8 cellular contexts compared by ENCODE assay signal in genomic region chr11:83069441-83070043, GRCh38.
DNase-seq lines count a peak whose midpoint lies in the region; ATAC-seq and TF ChIP-seq lines count a peak whose summit lies in the region.

No MANE protein-coding gene starts in this region.

- peaks cover 7% of the 10 kb centered on the region for H3K36me3 Mint-ChIP-seq in central memory CD8-positive, alpha-beta T cell (ENCODE audit: insufficient read depth)

- no peak overlapping the region for H2AFZ ChIP-seq in KMS-11 (ENCODE audit: low read depth)

- no peak overlapping the region for H3K9ac ChIP-seq in KMS-11
- H3K9ac ChIP-seq in rectal smooth muscle tissue (ENCODE audit: low read length) = no peak overlapping the region

- H3K79me2 ChIP-seq in KMS-11 (ENCODE audit: insufficient read depth, low read depth) = peaks cover 33% of the 10 kb centered on the region

- TF ChIP-seq CTCF in KMS-11 (conservative IDR thresholded peaks at IDR 0.05; ENCODE audit: low read depth, low read length) = no peak

- H3K27ac ChIP-seq in KMS-11 (no peak overlapping the region), rectal smooth muscle tissue (ENCODE audit: low read depth, low read length) (no peak overlapping the region)

- H3K36me3 ChIP-seq in KMS-11 (ENCODE audit: insufficient read depth) = peaks cover 6% of the 10 kb centered on the region; the same call in 1 of the 2 replicates
- H3K36me3 ChIP-seq in rectal smooth muscle tissue (ENCODE audit: control insufficient read depth, insufficient read depth, low read length) = peaks cover 2% of the 10 kb centered on the region

- H3K9me3 Mint-ChIP-seq in central memory CD8-positive, alpha-beta T cell = no peaks in the 10 kb centered on the region

- ATAC-seq in central memory CD8-positive, alpha-beta T cell (replicated peaks; ENCODE audit: extremely low read depth, poor library complexity, severe bottlenecking) = no peak
- ATAC-seq in GM21423 (IDR thresholded peaks at IDR 0.05; ENCODE audit: unreplicated experiment) (no peak), GM18519 (IDR thresholded peaks at IDR 0.05; ENCODE audit: low FRiP score, unreplicated experiment) (no peak)

- no peak overlapping the region for H3K4me3 Mint-ChIP-seq in central memory CD8-positive, alpha-beta T cell

- peaks cover 34% of the 10 kb centered on the region for H3K4me1 ChIP-seq in KMS-11 (ENCODE audit: low read depth, poor library complexity, severe bottlenecking)
- H3K4me1 ChIP-seq in rectal smooth muscle tissue (ENCODE audit: control insufficient read depth, insufficient read depth, low read length) = peaks cover 12% of the 10 kb centered on the region

- no peaks in the 10 kb centered on the region for H3K27me3 Mint-ChIP-seq in central memory CD8-positive, alpha-beta T cell

- peaks cover 20% of the 10 kb centered on the region for H3K4me1 Mint-ChIP-seq in central memory CD8-positive, alpha-beta T cell

- peak overlapping the region; percentile 46; the same call in 1 of the 2 replicates for H3K4me2 ChIP-seq in KMS-11

- H3K4me3 ChIP-seq in KMS-11 (IDR thresholded peaks at IDR 0.05; ENCODE audit: insufficient read depth, low read depth, low read length) = no peak overlapping the region
- H3K4me3 ChIP-seq in rectal smooth muscle tissue (ENCODE audit: low read length) = peak overlapping the region; percentile 1

- peak overlapping the region; percentile 19 for H3K27ac Mint-ChIP-seq in central memory CD8-positive, alpha-beta T cell (ENCODE audit: low read depth)

- H3K27me3 ChIP-seq in KMS-11 (ENCODE audit: insufficient read depth, low read depth) = no peaks in the 10 kb centered on the region
- no peaks in the 10 kb centered on the region for H3K27me3 ChIP-seq in rectal smooth muscle tissue (ENCODE audit: control insufficient read depth, insufficient read depth, low read length)

- DNase-seq in NCI-H1417 (lab: John Stamatoyannopoulos, UW) (peak; percentile 37 to 63 (median 47)), NCI-H1417 treated with DMSO at 0.1 percent for 48 hours (lab: John Stamatoyannopoulos, UW) (no peak), AG20443 (ENCODE audit: low spot score) (no peak)
- DNase-seq in central memory CD8-positive, alpha-beta T cell (ENCODE audit: low spot score in 2 of 2) = no peak

- H4K20me1 ChIP-seq in KMS-11 (ENCODE audit: insufficient read depth) = no peaks in the 10 kb centered on the region

Comparison
In these comparisons a context has a peak if more than half of its experiments do, and no peak if none do; other contexts are left out.
1. DNase-seq: peak in NCI-H1417 (3 of 3); none in NCI-H1417 treated with DMSO at 0.1 percent for 48 hours (single experiment), central memory CD8-positive, alpha-beta T cell (0 of 2) and AG20443 (single experiment).